In genomic region chr17:7214300-7215135, GRCh38 we compare ENCODE assay signal across 2 cellular contexts.
TF ChIP-seq lines count a peak whose summit lies in the region.

No MANE protein-coding gene starts in this region.

TF ChIP-seq in IMR-90, 13 proteins besides CTCF, POLR2A, EP300 and RAD21:
- TF ChIP-seq BHLHE40 (IDR thresholded peaks at IDR 0.05; ENCODE audit: low read depth, low read length) (no peak), SMC3 (IDR thresholded peaks at IDR 0.05; ENCODE audit: low read depth, low read length) (peak; percentile 26; the same call in 1 of the 2 replicates), CHD1 (IDR thresholded peaks at IDR 0.05; ENCODE audit: low read depth, low read length) (0 out of 2 replicates have a peak, but pooled peaks have one; percentile 71), MXI1 (IDR thresholded peaks at IDR 0.05; ENCODE audit: borderline replicate concordance, low read depth, low read length) (no peak; the same call in 1 of the 2 replicates), FOS (IDR thresholded peaks at IDR 0.05; ENCODE audit: low read depth, low read length) (no peak), NFE2L2 (IDR thresholded peaks at IDR 0.05; ENCODE audit: low read depth, low read length) (no peak), ELK1 (IDR thresholded peaks at IDR 0.05; ENCODE audit: borderline replicate concordance, low read depth, low read length) (no peak), RCOR1 (IDR thresholded peaks at IDR 0.05; ENCODE audit: insufficient replicate concordance, low read length) (no peak), MAZ (IDR thresholded peaks at IDR 0.05; ENCODE audit: borderline replicate concordance, low read depth, low read length) (peak; percentile 55; the same call in 1 of the 2 replicates), CEBPB (IDR thresholded peaks at IDR 0.05; ENCODE audit: low read depth, low read length) (0 out of 2 replicates have a peak, but pooled peaks have one; percentile 9), RFX5 (IDR thresholded peaks at IDR 0.05; ENCODE audit: low read depth, low read length) (peak; percentile 84), MAFK (IDR thresholded peaks at IDR 0.05; ENCODE audit: low read depth, low read length) (no peak)
- TF ChIP-seq, protein P1, sequence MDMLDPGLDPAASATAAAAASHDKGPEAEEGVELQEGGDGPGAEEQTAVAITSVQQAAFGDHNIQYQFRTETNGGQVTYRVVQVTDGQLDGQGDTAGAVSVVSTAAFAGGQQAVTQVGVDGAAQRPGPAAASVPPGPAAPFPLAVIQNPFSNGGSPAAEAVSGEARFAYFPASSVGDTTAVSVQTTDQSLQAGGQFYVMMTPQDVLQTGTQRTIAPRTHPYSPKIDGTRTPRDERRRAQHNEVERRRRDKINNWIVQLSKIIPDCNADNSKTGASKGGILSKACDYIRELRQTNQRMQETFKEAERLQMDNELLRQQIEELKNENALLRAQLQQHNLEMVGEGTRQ (IDR thresholded peaks at IDR 0.05; ENCODE audit: low read depth, low read length) = peak; percentile 30; the same call in 1 of the 2 replicates

TF ChIP-seq in endothelial cell of umbilical vein, 7 proteins besides CTCF, POLR2A, EP300 and RAD21:
- TF ChIP-seq GATA2 (IDR thresholded peaks at IDR 0.05; ENCODE audit: insufficient read depth, insufficient read length, low read depth, low read length) (peak; percentile 61), MYC (IDR thresholded peaks at IDR 0.05; ENCODE audit: low read depth, low read length) (no peak)
- TF ChIP-seq, protein P2, sequence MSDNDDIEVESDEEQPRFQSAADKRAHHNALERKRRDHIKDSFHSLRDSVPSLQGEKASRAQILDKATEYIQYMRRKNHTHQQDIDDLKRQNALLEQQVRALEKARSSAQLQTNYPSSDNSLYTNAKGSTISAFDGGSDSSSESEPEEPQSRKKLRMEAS (IDR thresholded peaks at IDR 0.05; ENCODE audit: insufficient read depth, insufficient read length) = peak; percentile 23
